ENCODE assay signal across 17 cellular contexts in genomic region chr2:46656640-46657039, GRCh38. TPM values are rescaled to one million over a fixed set of nuclear protein-coding genes. Genes with fewer than 3 reads are reported as not detected.
DNase-seq lines count a peak whose midpoint lies in the region; ATAC-seq and TF ChIP-seq lines count a peak whose summit lies in the region.
"Had no signal": no experiment of that assay in that cellular context is flagged by ENCODE, and none has a peak within 500 bp of the region (broad histone marks: within the 10 kb centered on the region; RNA-seq: fewer than 3 reads in every experiment).

No MANE protein-coding gene starts in this region.

- no peak for DNase-seq in HCT116 (ENCODE audit: low read depth, low spot score)
- DNase-seq in fibroblast of the aortic adventitia (ENCODE audit: low read depth), result peak; percentile 61
- no peak for DNase-seq in sigmoid colon
- no peak for DNase-seq in Ammon's horn (ENCODE audit: low spot score)
- DNase-seq in KG1 (lab: John Stamatoyannopoulos, UW), result no peak
- DNase-seq in stimulated activated naive CD4-positive, alpha-beta T cell treated with Interleukin-2 at 50 U/mL for 16 hours (lab: John Stamatoyannopoulos, UW), result no peak
- DNase-seq: activated CD4-positive, alpha-beta T cell treated with anti-CD3 and anti-CD28 coated beads for 36 hours; activated naive CD4-positive, alpha-beta T cell treated with anti-CD3 and anti-CD28 coated beads, Interleukin-2, amount 50 U/mL, for 16 hours; activated T-cell treated with anti-CD3 and anti-CD28 coated beads, Interleukin-2, amount 50 U/mL, for 72 hours; CD4-positive, alpha-beta T cell; effector memory CD8-positive, alpha-beta T cell; NCI-H1436; stimulated activated CD8-positive, alpha-beta memory T cell treated with anti-CD3 and anti-CD28 coated beads, Interleukin-4, amount 100 ng/mL, for 48 hours; substantia nigra had no signal

- CTCF ChIA-PET in HCT116 (lab: Charles Lee), result interaction anchor here (0.8 to 1.5 kb wide), 7 partner anchors 9 to 667 kb away, joined by 3 to 4 read pairs (median 3); no protein-coding TSS in a partner anchor

- H3K9me3 ChIP-seq in HCT116 (ENCODE audit: control insufficient read depth in 1 of 2, insufficient read depth in 1 of 2, low read depth in 1 of 2, low read length in 2 of 2) (no peaks in the 10 kb centered on the region), sigmoid colon (no peaks in the 10 kb centered on the region)
- H3K9me3 ChIP-seq: neutrophil had no signal

- TF ChIP-seq POLR2A in HCT116 (IDR thresholded peaks at IDR 0.05; ENCODE audit: borderline replicate concordance, extremely low read depth, insufficient read depth, insufficient read length), result no peak
- no peak for TF ChIP-seq POLR2A in sigmoid colon (IDR thresholded peaks at IDR 0.05)

- H3K27ac ChIP-seq in ACC112 (ENCODE audit: low read depth, low read length) (peak overlapping the region; percentile 46), HCT116 (ENCODE audit: low read depth, low read length) (no peak overlapping the region), sigmoid colon (peak overlapping the region; percentile 46 to 72 (median 64))
- H3K27ac ChIP-seq: neutrophil had no signal

- no peaks in the 10 kb centered on the region for H3K9me2 ChIP-seq in HCT116 (ENCODE audit: insufficient read depth)

- RAD21 ChIA-PET in HCT116 (lab: Charles Lee; ENCODE audit: low non-redundant PET in 1 of 2, low total read pairs in 2 of 2, uncharacterized antibody in 2 of 2, unreplicated experiment in 2 of 2), result interaction anchor here in 1 of 2 experiments (0.9 kb wide), 1 partner anchor 120 kb away, joined by 4 read pairs; no protein-coding TSS in a partner anchor

- TF ChIP-seq CTCF in HCT116 (IDR thresholded peaks at IDR 0.05 in 2 of 3, conservative IDR thresholded peaks at IDR 0.05 in 1 of 3; ENCODE audit: borderline replicate concordance in 1 of 3, insufficient read depth in 1 of 3, low read depth in 2 of 3, low read length in 2 of 3) (no peak), fibroblast of the aortic adventitia (IDR thresholded peaks at IDR 0.05; ENCODE audit: insufficient read depth, low read length) (no peak), sigmoid colon (IDR thresholded peaks at IDR 0.05) (no peak)

- ATAC-seq in HCT116 (peak; percentile 28), HG02938 (IDR thresholded peaks at IDR 0.05; ENCODE audit: unreplicated experiment) (no peak)

- no peak overlapping the region for H3K4me2 ChIP-seq in HCT116 (ENCODE audit: low read length)

- H3K9ac ChIP-seq in HCT116 (ENCODE audit: low read length), result no peak overlapping the region

- H3K4me3 ChIP-seq in ACC112 (ENCODE audit: low read depth, low read length) (no peak overlapping the region), HCT116 (replicated peaks in 1 of 2; ENCODE audit: low read depth in 1 of 2, low read length in 2 of 2) (no peak overlapping the region), fibroblast of the aortic adventitia (ENCODE audit: low read depth, low read length) (peak overlapping the region; percentile 19), sigmoid colon (no peak overlapping the region)

- H2AFZ ChIP-seq in ACC112 (ENCODE audit: low read length, unreplicated experiment) (no peak overlapping the region), HCT116 (ENCODE audit: low read depth, low read length, poor library complexity, severe bottlenecking) (no peak overlapping the region)

- H3K79me2 ChIP-seq in ACC112 (ENCODE audit: control insufficient read depth, insufficient read depth, low read length, unreplicated experiment) (no peaks in the 10 kb centered on the region), HCT116 (ENCODE audit: insufficient read depth, low read length) (no peaks in the 10 kb centered on the region)

- no TSS peak for BruUV-seq in HCT116 (replicated peaks; lab: Mats Ljungman, UMichigan)

- intact Hi-C loops in HCT116 (cut with micrococcal nuclease) (loop anchor here (5.0 kb wide), 2 partner anchors 121 to 231 kb away; no protein-coding TSS in a partner anchor), sigmoid colon (cut with DNase I) (loop anchor here (5.0 kb wide), 1 partner anchor 231 kb away; no protein-coding TSS in a partner anchor)

- POLR2A ChIA-PET in HCT116 (lab: Charles Lee), result no interaction called here

- TF ChIP-seq EP300 in sigmoid colon (IDR thresholded peaks at IDR 0.05), result no peak

- 56 to 69% methylated on average over 2 of the region's 2 CpGs for WGBS in sigmoid colon, 2 donors

- H3K27me3 ChIP-seq in ACC112 (ENCODE audit: insufficient read depth, low read length), result no peaks in the 10 kb centered on the region
- no peaks in the 10 kb centered on the region for H3K27me3 ChIP-seq in HCT116 (ENCODE audit: insufficient read depth, low read length)
- no peaks in the 10 kb centered on the region for H3K27me3 ChIP-seq in sigmoid colon

- H3K36me3 ChIP-seq in ACC112 (ENCODE audit: insufficient read depth, low read length) (no peaks in the 10 kb centered on the region), HCT116 (ENCODE audit: control insufficient read depth in 1 of 2, insufficient read depth in 2 of 2, low read length in 2 of 2) (no peaks in the 10 kb centered on the region), sigmoid colon (no peaks in the 10 kb centered on the region)
- H3K36me3 ChIP-seq: neutrophil had no signal

- H3K4me1 ChIP-seq in ACC112 (ENCODE audit: control insufficient read depth, insufficient read depth, low read length, unreplicated experiment) (peaks cover 24% of the 10 kb centered on the region), HCT116 (ENCODE audit: control insufficient read depth in 1 of 2, insufficient read depth in 2 of 2, low read length in 2 of 2) (peaks cover 0 to 16% of the 10 kb centered on the region in 2 experiments; a peak in 3 of 4 replicates), sigmoid colon (peaks cover 0 to 30% (median 28%) of the 10 kb centered on the region in 4 donors)

- TF ChIP-seq RAD21 in HCT116 (IDR thresholded peaks at IDR 0.05; ENCODE audit: low read depth), result no peak

- no peaks in the 10 kb centered on the region for H4K20me1 ChIP-seq in HCT116 (ENCODE audit: insufficient read depth)

TF ChIP-seq in HCT116, 20 proteins besides CTCF, POLR2A, EP300 and RAD21 (continues in another document):
- TF ChIP-seq ZNF274 (IDR thresholded peaks at IDR 0.05; ENCODE audit: low read depth, low read length) (no peak), EZH2phosphoT487 (IDR thresholded peaks at IDR 0.05; ENCODE audit: borderline replicate concordance) (no peak), SP1 (IDR thresholded peaks at IDR 0.05; ENCODE audit: low read depth) (no peak), TCF7L2 (IDR thresholded peaks at IDR 0.05; ENCODE audit: borderline replicate concordance, extremely low read depth, insufficient read depth, insufficient read length) (no peak), SIN3A (IDR thresholded peaks at IDR 0.05; ENCODE audit: low read depth) (no peak), ZFX (IDR thresholded peaks at IDR 0.05) (no peak), CBX3 (IDR thresholded peaks at IDR 0.05; ENCODE audit: low read depth) (no peak), ELF1 (IDR thresholded peaks at IDR 0.05; ENCODE audit: borderline replicate concordance, low read depth) (no peak), CEBPB (IDR thresholded peaks at IDR 0.05; ENCODE audit: low read depth) (no peak), MAX (IDR thresholded peaks at IDR 0.05) (no peak), JUND (IDR thresholded peaks at IDR 0.05) (no peak)
- TF ChIP-seq, protein P1, sequence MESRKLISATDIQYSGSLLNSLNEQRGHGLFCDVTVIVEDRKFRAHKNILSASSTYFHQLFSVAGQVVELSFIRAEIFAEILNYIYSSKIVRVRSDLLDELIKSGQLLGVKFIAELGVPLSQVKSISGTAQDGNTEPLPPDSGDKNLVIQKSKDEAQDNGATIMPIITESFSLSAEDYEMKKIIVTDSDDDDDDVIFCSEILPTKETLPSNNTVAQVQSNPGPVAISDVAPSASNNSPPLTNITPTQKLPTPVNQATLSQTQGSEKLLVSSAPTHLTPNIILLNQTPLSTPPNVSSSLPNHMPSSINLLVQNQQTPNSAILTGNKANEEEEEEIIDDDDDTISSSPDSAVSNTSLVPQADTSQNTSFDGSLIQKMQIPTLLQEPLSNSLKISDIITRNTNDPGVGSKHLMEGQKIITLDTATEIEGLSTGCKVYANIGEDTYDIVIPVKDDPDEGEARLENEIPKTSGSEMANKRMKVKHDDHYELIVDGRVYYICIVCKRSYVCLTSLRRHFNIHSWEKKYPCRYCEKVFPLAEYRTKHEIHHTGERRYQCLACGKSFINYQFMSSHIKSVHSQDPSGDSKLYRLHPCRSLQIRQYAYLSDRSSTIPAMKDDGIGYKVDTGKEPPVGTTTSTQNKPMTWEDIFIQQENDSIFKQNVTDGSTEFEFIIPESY (IDR thresholded peaks at IDR 0.05; ENCODE audit: extremely low read depth, insufficient replicate concordance, low read length), result no peak

RNA-seq across cellular contexts. Expression of gene CRIPT, which starts 39.6 kb away (rescaled TPM):
- total RNA-seq in HCT116 (2021; ENCODE audit: unreplicated experiment) (13.9 TPM), fibroblast of the aortic adventitia (ENCODE audit: low replicate concordance) (25.5 and 42.7 TPM in 2 replicates), sigmoid colon (10 to 100 TPM; 15.1 to 30.1 (median 22.1) TPM)
- polyA plus RNA-seq in HCT116 (2012), result 2.1 and 3.8 TPM in 2 replicates
- polyA plus RNA-seq in sigmoid colon, result 10 to 100 TPM in 2 of 3 donors, 1 to 10 TPM in 1; 6.9 to 22.4 (median 17.4) TPM

RNA-seq across cellular contexts. Expression of gene PIGF, which starts 39.8 kb away (rescaled TPM):
- total RNA-seq in HCT116 (2021; ENCODE audit: unreplicated experiment), result 32.5 TPM
- polyA plus RNA-seq in HCT116 (2012), result 23.9 and 26.5 TPM in 2 replicates
- total RNA-seq in fibroblast of the aortic adventitia (ENCODE audit: low replicate concordance), result 8.2 and 30.4 TPM in 2 replicates
- total RNA-seq in sigmoid colon, result 10 to 100 TPM in 2 of 4 donors, 1 to 10 TPM in 2; 5.4 to 13.2 (median 10.8) TPM
- polyA plus RNA-seq in sigmoid colon, result 10 to 100 TPM; 10.2 to 23.0 (median 18.3) TPM

RNA-seq across cellular contexts. Expression of gene SOCS5, which starts 42.5 kb away (rescaled TPM):
- 17.5 TPM for total RNA-seq in HCT116 (2021; ENCODE audit: unreplicated experiment)
- polyA plus RNA-seq in HCT116 (2012), result 6.9 and 8.2 TPM in 2 replicates
- 147 and 155 TPM in 2 replicates for total RNA-seq in fibroblast of the aortic adventitia (ENCODE audit: low replicate concordance)
- total RNA-seq in sigmoid colon, result 10 to 100 TPM; 39.0 to 59.0 (median 49.1) TPM
- 1 to 10 TPM; 3.9 to 7.8 (median 7.4) TPM for polyA plus RNA-seq in sigmoid colon
